ENCODE assay signal across 25 cellular contexts in genomic region chr18:8366070-8366469, GRCh38.
DNase-seq lines count a peak whose midpoint lies in the region; ATAC-seq, FAIRE-seq and TF ChIP-seq lines count a peak whose summit lies in the region.
"Had no signal": no experiment of that assay in that cellular context is flagged by ENCODE, and none has a peak within 500 bp of the region (broad histone marks: within the 10 kb centered on the region; RNA-seq: fewer than 3 reads in every experiment).

No MANE protein-coding gene starts in this region.

- peaks cover 59% of the 10 kb centered on the region for H3K27me3 Mint-ChIP-seq in type B pancreatic cell

- no peak overlapping the region for H3K27ac Mint-ChIP-seq in type B pancreatic cell
- H3K27ac Mint-ChIP-seq: CD4-positive, alpha-beta memory T cell; CD4-positive, CD25-positive, alpha-beta regulatory T cell; CD8-positive, alpha-beta memory T cell had no signal

- H3K4me3 ChIP-seq in bronchial epithelial cell (ENCODE audit: low read depth, low read length): no peak overlapping the region
- no peak overlapping the region for H3K4me3 ChIP-seq in coronary artery
- H3K4me3 ChIP-seq: BLaER1 had no signal

- no peak overlapping the region for H3K27ac ChIP-seq in coronary artery
- H3K27ac ChIP-seq: BLaER1 had no signal

- intact Hi-C loops in left colon (cut with DNase I, micrococcal nuclease): no loop called here

- peak overlapping the region; percentile 21 for H3K4me3 Mint-ChIP-seq in type B pancreatic cell
- H3K4me3 Mint-ChIP-seq: CD4-positive, CD25-positive, alpha-beta regulatory T cell had no signal

- H3K4me1 Mint-ChIP-seq in type B pancreatic cell (ENCODE audit: unreplicated experiment): peaks cover 5% of the 10 kb centered on the region

- H3K9me3 Mint-ChIP-seq in type B pancreatic cell: no peaks in the 10 kb centered on the region
- H3K9me3 Mint-ChIP-seq: CD8-positive, alpha-beta memory T cell had no signal

- H3K36me3 Mint-ChIP-seq in type B pancreatic cell: no peaks in the 10 kb centered on the region
- H3K36me3 Mint-ChIP-seq: CD14-positive monocyte; CD4-positive, alpha-beta memory T cell; CD4-positive, CD25-positive, alpha-beta regulatory T cell; CD8-positive, alpha-beta memory T cell had no signal

- TF ChIP-seq POLR2A in GM12891 (IDR thresholded peaks at IDR 0.05; ENCODE audit: low read depth, low read length): no peak

- H3K36me3 ChIP-seq in bronchial epithelial cell (ENCODE audit: control insufficient read depth, insufficient read depth, low read length): no peaks in the 10 kb centered on the region
- H3K36me3 ChIP-seq: BE2C, BLaER1 had no signal

- no peaks in the 10 kb centered on the region for H3K27me3 ChIP-seq in bronchial epithelial cell (ENCODE audit: control insufficient read depth, insufficient read depth, low read length)
- H3K27me3 ChIP-seq: BE2C, BLaER1 had no signal

- no peak for TF ChIP-seq CTCF in bronchial epithelial cell (IDR thresholded peaks at IDR 0.05; ENCODE audit: insufficient read depth, low read length, severe bottlenecking)
- TF ChIP-seq CTCF in coronary artery (IDR thresholded peaks at IDR 0.05): no peak
- no peak for TF ChIP-seq CTCF in type B pancreatic cell (conservative IDR thresholded peaks at IDR 0.05)

- DNase-seq in bronchial epithelial cell (ENCODE audit: low read depth): no peak
- DNase-seq in coronary artery (ENCODE audit: low spot score): peak; percentile 46
- DNase-seq in islet precursor cell: peak; percentile 44
- DNase-seq in type B pancreatic cell (ENCODE audit: extremely low spot score, unreplicated experiment): no peak
- no peak for DNase-seq in left colon
- no peak for DNase-seq in kidney tubule cell (ENCODE audit: low spot score)
- DNase-seq in activated CD4-positive, alpha-beta T cell treated with anti-CD3 and anti-CD28 coated beads for 4 hours: no peak
- no peak for DNase-seq in GM12891 (ENCODE audit: insufficient read length, low spot score)
- DNase-seq: 8988T; ACHN; Caco-2; Calu3; CD4-positive, alpha-beta memory T cell; CD4-positive, CD25-positive, alpha-beta regulatory T cell; CD8-positive, alpha-beta memory T cell; DMS79 treated with DMSO at 0.1 percent for 48 hours; GF-D8 had no signal

- ATAC-seq in left colon: no peak

- peak; percentile 18 for FAIRE-seq in bronchial epithelial cell (lab: Jason Lieb, UNC)
- FAIRE-seq in GM12891 (lab: Jason Lieb, UNC): no peak
- FAIRE-seq: A204.1, D721Med, G401.6, GM12892, GM18507 had no signal

TF ChIP-seq in GM12891, 5 proteins besides CTCF, POLR2A, EP300 and RAD21:
- no peak for TF ChIP-seq SPI1 (IDR thresholded peaks at IDR 0.05; ENCODE audit: low read depth, low read length)
- no peak for TF ChIP-seq PAX5 (IDR thresholded peaks at IDR 0.05; ENCODE audit: insufficient read depth, low read length, severe bottlenecking)
- TF ChIP-seq POU2F2 (IDR thresholded peaks at IDR 0.05; ENCODE audit: low read depth, low read length): no peak
- no peak for TF ChIP-seq POLR2AphosphoS5 (IDR thresholded peaks at IDR 0.05; ENCODE audit: low read depth, low read length)
- no peak for TF ChIP-seq TAF1 (IDR thresholded peaks at IDR 0.05; ENCODE audit: low read depth, low read length)

Comparison
In these comparisons a context has a peak if more than half of its experiments do, and no peak if none do; other contexts are left out.
1. DNase-seq: peak in coronary artery (single experiment) and islet precursor cell (single experiment); none in bronchial epithelial cell (single experiment), type B pancreatic cell (single experiment), left colon (0 of 2), kidney tubule cell (single experiment), activated CD4-positive, alpha-beta T cell treated with anti-CD3 and anti-CD28 coated beads for 4 hours (0 of 2) and GM12891 (single experiment).